23 cellular contexts compared by ENCODE assay signal in genomic region chr19:7461841-7462629, GRCh38. TPM values are rescaled to one million over a fixed set of nuclear protein-coding genes. Genes with fewer than 3 reads are reported as not detected.
A peak's percentile ranks its signal among the peaks of the same experiment; 100 is the strongest.
DNase-seq lines count a peak whose midpoint lies in the region; ATAC-seq, FAIRE-seq and TF ChIP-seq lines count a peak whose summit lies in the region.
"Had no signal": no experiment of that assay in that cellular context is flagged by ENCODE, and none has a peak within 500 bp of the region (broad histone marks: within the 10 kb centered on the region; RNA-seq: fewer than 3 reads in every experiment).

No MANE protein-coding gene starts in this region.

- no peaks in the 10 kb centered on the region for H3K79me2 ChIP-seq in astrocyte (ENCODE audit: insufficient read depth, low read length)
- peaks cover under 1% of the 10 kb centered on the region for H3K79me2 ChIP-seq in smooth muscle cell (ENCODE audit: low read depth)

- peaks cover under 1% of the 10 kb centered on the region for H3K4me1 Mint-ChIP-seq in activated naive CD8-positive, alpha-beta T cell (ENCODE audit: low read depth)
- no peaks in the 10 kb centered on the region for H3K4me1 Mint-ChIP-seq in activated naive CD8-positive, alpha-beta T cell treated with anti-CD3 and anti-CD28 coated beads for 36 hours
- no peaks in the 10 kb centered on the region for H3K4me1 Mint-ChIP-seq in astrocyte (ENCODE audit: low read depth, unreplicated experiment)
- no peaks in the 10 kb centered on the region for H3K4me1 Mint-ChIP-seq in activated CD4-positive, alpha-beta T cell treated with anti-CD3 and anti-CD28 coated beads, Interleukin-2, amount 10 ng/mL, durations not matched to agents 7 days and 5 days
- H3K4me1 Mint-ChIP-seq in natural killer cell: no peaks in the 10 kb centered on the region
- H3K4me1 Mint-ChIP-seq: IgD-negative memory B cell had no signal

- CTCF ChIA-PET in activated CD4-positive, alpha-beta T cell treated with anti-CD3 and anti-CD28 coated beads, Interleukin-2, amount 10 ng/mL, durations not matched to agents 7 days and 5 days (lab: Charles Lee): no interaction called here

- H3K4me3 ChIP-seq in astrocyte (ENCODE audit: insufficient read depth, low read depth, low read length) (no peak overlapping the region), smooth muscle cell (no peak overlapping the region)
- H3K4me3 ChIP-seq: GM23248, SJSA1, thoracic aorta had no signal

- POLR2A ChIA-PET in activated CD4-positive, alpha-beta T cell treated with anti-CD3 and anti-CD28 coated beads, Interleukin-2, amount 10 ng/mL, durations not matched to agents 7 days and 5 days (lab: Charles Lee): no interaction called here

- H3K27me3 ChIP-seq in astrocyte (ENCODE audit: insufficient read depth, low read length): no peaks in the 10 kb centered on the region
- H3K27me3 ChIP-seq in smooth muscle cell (ENCODE audit: low read depth): no peaks in the 10 kb centered on the region
- H3K27me3 ChIP-seq: SJSA1 had no signal

- peak; percentile 11 for ATAC-seq in left colon
- ATAC-seq in HG03439 (IDR thresholded peaks at IDR 0.05; ENCODE audit: unreplicated experiment): no peak
- ATAC-seq in natural killer cell: no peak
- ATAC-seq: activated CD4-positive, CD25-positive, alpha-beta regulatory T cell treated with anti-CD3 and anti-CD28 coated beads, Interleukin-2, amount 50 U/mL, for 24 hours; CD8-positive, alpha-beta T cell had no signal

- no peaks in the 10 kb centered on the region for H3F3A ChIP-seq in smooth muscle cell (ENCODE audit: low read depth)

- H3K27ac Mint-ChIP-seq in activated naive CD8-positive, alpha-beta T cell: peak overlapping the region; percentile 10
- no peak overlapping the region for H3K27ac Mint-ChIP-seq in activated naive CD8-positive, alpha-beta T cell treated with anti-CD3 and anti-CD28 coated beads for 36 hours
- H3K27ac Mint-ChIP-seq in astrocyte (ENCODE audit: unreplicated experiment): peak overlapping the region; percentile 53
- no peak overlapping the region for H3K27ac Mint-ChIP-seq in activated CD4-positive, alpha-beta T cell treated with anti-CD3 and anti-CD28 coated beads, Interleukin-2, amount 10 ng/mL, durations not matched to agents 7 days and 5 days
- no peak overlapping the region for H3K27ac Mint-ChIP-seq in natural killer cell
- H3K27ac Mint-ChIP-seq: activated CD4-positive, alpha-beta memory T cell treated with anti-CD3 and anti-CD28 coated beads for 36 hours; CD8-positive, alpha-beta T cell had no signal

- H2AFZ ChIP-seq in astrocyte (ENCODE audit: low read depth, low read length) (no peak overlapping the region), smooth muscle cell (ENCODE audit: low read depth) (no peak overlapping the region)
- H2AFZ ChIP-seq: GM23248 had no signal

- H3K27ac ChIP-seq in astrocyte (ENCODE audit: low read depth, low read length): no peak overlapping the region
- H3K27ac ChIP-seq in smooth muscle cell (ENCODE audit: low read depth): peak overlapping the region; percentile 80
- H3K27ac ChIP-seq: GM23248, SJSA1, thoracic aorta had no signal

- no peaks in the 10 kb centered on the region for H3K36me3 ChIP-seq in astrocyte (ENCODE audit: insufficient read depth, low read length)
- no peaks in the 10 kb centered on the region for H3K36me3 ChIP-seq in smooth muscle cell (ENCODE audit: low read depth)

- peaks cover 1% of the 10 kb centered on the region for H3K36me3 Mint-ChIP-seq in activated naive CD8-positive, alpha-beta T cell
- peaks cover 4% of the 10 kb centered on the region for H3K36me3 Mint-ChIP-seq in activated naive CD8-positive, alpha-beta T cell treated with anti-CD3 and anti-CD28 coated beads for 36 hours
- peaks cover 14% of the 10 kb centered on the region for H3K36me3 Mint-ChIP-seq in astrocyte (ENCODE audit: low read depth, unreplicated experiment)
- H3K36me3 Mint-ChIP-seq in activated CD4-positive, alpha-beta T cell treated with anti-CD3 and anti-CD28 coated beads, Interleukin-2, amount 10 ng/mL, durations not matched to agents 7 days and 5 days (ENCODE audit: low read depth): peaks cover 30% of the 10 kb centered on the region
- no peaks in the 10 kb centered on the region for H3K36me3 Mint-ChIP-seq in natural killer cell

- no peaks in the 10 kb centered on the region for H4K20me1 ChIP-seq in astrocyte (ENCODE audit: insufficient read depth, low read length)
- no peaks in the 10 kb centered on the region for H4K20me1 ChIP-seq in smooth muscle cell (ENCODE audit: low read depth)

- H3K9me3 ChIP-seq in astrocyte (ENCODE audit: insufficient read depth, low read depth, low read length) (no peaks in the 10 kb centered on the region), smooth muscle cell (replicated peaks; ENCODE audit: low read depth) (no peaks in the 10 kb centered on the region)
- H3K9me3 ChIP-seq: SJSA1, thoracic aorta had no signal

- no peaks in the 10 kb centered on the region for H3K27me3 Mint-ChIP-seq in activated naive CD8-positive, alpha-beta T cell
- no peaks in the 10 kb centered on the region for H3K27me3 Mint-ChIP-seq in activated naive CD8-positive, alpha-beta T cell treated with anti-CD3 and anti-CD28 coated beads for 36 hours
- H3K27me3 Mint-ChIP-seq in astrocyte (ENCODE audit: low read depth, unreplicated experiment) (no peaks in the 10 kb centered on the region), natural killer cell (ENCODE audit: low read depth in 2 of 2) (no peaks in the 10 kb centered on the region)
- no peaks in the 10 kb centered on the region for H3K27me3 Mint-ChIP-seq in activated CD4-positive, alpha-beta T cell treated with anti-CD3 and anti-CD28 coated beads, Interleukin-2, amount 10 ng/mL, durations not matched to agents 7 days and 5 days
- H3K27me3 Mint-ChIP-seq: activated CD4-positive, alpha-beta memory T cell treated with anti-CD3 and anti-CD28 coated beads for 36 hours; IgD-negative memory B cell had no signal

- no peak overlapping the region for H3K4me3 Mint-ChIP-seq in activated naive CD8-positive, alpha-beta T cell
- H3K4me3 Mint-ChIP-seq in activated naive CD8-positive, alpha-beta T cell treated with anti-CD3 and anti-CD28 coated beads for 36 hours: no peak overlapping the region
- H3K4me3 Mint-ChIP-seq in astrocyte (ENCODE audit: unreplicated experiment) (no peak overlapping the region), natural killer cell (no peak overlapping the region)
- no peak overlapping the region for H3K4me3 Mint-ChIP-seq in activated CD4-positive, alpha-beta T cell treated with anti-CD3 and anti-CD28 coated beads, Interleukin-2, amount 10 ng/mL, durations not matched to agents 7 days and 5 days
- H3K4me3 Mint-ChIP-seq: activated CD4-positive, alpha-beta memory T cell treated with anti-CD3 and anti-CD28 coated beads for 36 hours; CD8-positive, alpha-beta T cell had no signal

- no peak for FAIRE-seq in astrocyte (lab: Jason Lieb, UNC)
- FAIRE-seq: keratinocyte had no signal

- TF ChIP-seq CTCF in astrocyte (IDR thresholded peaks at IDR 0.05; ENCODE audit: insufficient read depth, low read depth, low read length): no peak
- no peak for TF ChIP-seq CTCF in smooth muscle cell (IDR thresholded peaks at IDR 0.05; ENCODE audit: borderline replicate concordance, insufficient read depth, poor library complexity, severe bottlenecking)
- no peak for TF ChIP-seq CTCF in natural killer cell (IDR thresholded peaks at IDR 0.05)

- no peaks in the 10 kb centered on the region for H3K9me3 Mint-ChIP-seq in activated naive CD8-positive, alpha-beta T cell (ENCODE audit: low read depth)
- H3K9me3 Mint-ChIP-seq in activated naive CD8-positive, alpha-beta T cell treated with anti-CD3 and anti-CD28 coated beads for 36 hours: no peaks in the 10 kb centered on the region
- peaks cover under 1% of the 10 kb centered on the region for H3K9me3 Mint-ChIP-seq in astrocyte (ENCODE audit: unreplicated experiment)
- no peaks in the 10 kb centered on the region for H3K9me3 Mint-ChIP-seq in activated CD4-positive, alpha-beta T cell treated with anti-CD3 and anti-CD28 coated beads, Interleukin-2, amount 10 ng/mL, durations not matched to agents 7 days and 5 days
- H3K9me3 Mint-ChIP-seq in natural killer cell: no peaks in the 10 kb centered on the region
- H3K9me3 Mint-ChIP-seq: activated CD4-positive, alpha-beta memory T cell treated with anti-CD3 and anti-CD28 coated beads for 36 hours; CD8-positive, alpha-beta T cell; IgD-negative memory B cell had no signal

- H3K9ac ChIP-seq in astrocyte (ENCODE audit: low read length): no peak overlapping the region
- H3K9ac ChIP-seq in smooth muscle cell (ENCODE audit: low read depth): no peak overlapping the region
- H3K9ac ChIP-seq: GM23248 had no signal

- H3K4me1 ChIP-seq in astrocyte (ENCODE audit: insufficient read depth, low read length): peaks cover 13% of the 10 kb centered on the region
- no peaks in the 10 kb centered on the region for H3K4me1 ChIP-seq in smooth muscle cell (ENCODE audit: low read depth)

- H3K4me2 ChIP-seq in astrocyte (ENCODE audit: low read length): no peak overlapping the region
- no peak overlapping the region for H3K4me2 ChIP-seq in smooth muscle cell

- intact Hi-C loops in left colon (cut with DNase I, micrococcal nuclease): no loop called here
- intact Hi-C loops in natural killer cell (cut with micrococcal nuclease): no loop called here

- WGBS in smooth muscle cell (ENCODE audit: low lambda C conversion rate): 97% methylated on average over 28 of the region's 28 CpGs

- DNase-seq in activated naive CD8-positive, alpha-beta T cell treated with anti-CD3 and anti-CD28 coated beads for 36 hours: no peak
- DNase-seq in astrocyte (ENCODE audit: low read depth): no peak
- DNase-seq in left colon: no peak
- no peak for DNase-seq in smooth muscle cell (lab: John Stamatoyannopoulos, UW; ENCODE audit: unreplicated experiment)
- no peak for DNase-seq in activated CD4-positive, alpha-beta T cell treated with anti-CD3 and anti-CD28 coated beads, Interleukin-2, amount 10 ng/mL, durations not matched to agents 7 days and 5 days
- no peak for DNase-seq in natural killer cell
- DNase-seq: 8988T; activated CD4-positive, alpha-beta memory T cell treated with anti-CD3 and anti-CD28 coated beads for 36 hours; activated effector memory CD4-positive, alpha-beta T cell treated with Interleukin-2 at 50 U/mL for 16 hours; CD8-positive, alpha-beta T cell; GM23248; NCI-H1105; NCI-H187 treated with DMSO at 0.1 percent for 48 hours; NCI-H2227 treated with DMSO at 0.1 percent for 48 hours; NCI-H69; stimulated activated naive CD4-positive, alpha-beta T cell treated with Interleukin-2 at 50 U/mL for 16 hours had no signal

RNA-seq across cellular contexts. Expression of gene PEX11G, which starts 26.8 kb away (rescaled TPM):
- total RNA-seq in activated naive CD8-positive, alpha-beta T cell treated with anti-CD3 and anti-CD28 coated beads for 36 hours: 1 to 10 TPM in 1 of 2 experiments, under 1 TPM in 1; 0.82 to 1.5 TPM
- 1.7 and 2.2 TPM in 2 replicates for total RNA-seq in astrocyte
- total RNA-seq in left colon: 10 to 100 TPM in 1 of 2 donors, 1 to 10 TPM in 1; 9.0 to 10.8 TPM
- 3.8 TPM in 1 of 2 replicates, not detected in the other for total RNA-seq in smooth muscle cell
- polyA plus RNA-seq in smooth muscle cell: 4.3 and 6.4 TPM in 2 replicates
- total RNA-seq in activated CD4-positive, alpha-beta T cell treated with anti-CD3 and anti-CD28 coated beads, Interleukin-2, amount 10 ng/mL, durations not matched to agents 7 days and 5 days: under 1 TPM; 0.46 to 0.67 TPM
- total RNA-seq in natural killer cell: 1 to 10 TPM in 1 of 3 donors, under 1 TPM in 1, not detected in 1; 0.33 to 1.5 TPM
- total RNA-seq: CD8-positive, alpha-beta T cell had no signal

RNA-seq across cellular contexts. Expression of gene ZNF358, which starts 53.9 kb away (rescaled TPM):
- total RNA-seq in activated naive CD8-positive, alpha-beta T cell treated with anti-CD3 and anti-CD28 coated beads for 36 hours: 1 to 10 TPM; 6.5 to 7.3 TPM
- 39.8 and 41.1 TPM in 2 replicates for total RNA-seq in astrocyte
- 10 to 100 TPM; 37.8 to 56.2 TPM for total RNA-seq in left colon
- total RNA-seq in smooth muscle cell: 47.9 and 67.2 TPM in 2 replicates
- 34.4 and 40.8 TPM in 2 replicates for polyA plus RNA-seq in smooth muscle cell
- 1 to 10 TPM; 6.5 to 6.7 TPM for total RNA-seq in activated CD4-positive, alpha-beta T cell treated with anti-CD3 and anti-CD28 coated beads, Interleukin-2, amount 10 ng/mL, durations not matched to agents 7 days and 5 days
- 10 to 100 TPM in 2 of 3 donors, 1 to 10 TPM in 1; 9.8 to 11.6 (median 10.9) TPM for total RNA-seq in natural killer cell

Comparison
In these comparisons a context has a peak if more than half of its experiments do, and no peak if none do; other contexts are left out.
1. H3K27ac Mint-ChIP-seq: peak in activated naive CD8-positive, alpha-beta T cell (single experiment) and astrocyte (single experiment); none in activated naive CD8-positive, alpha-beta T cell treated with anti-CD3 and anti-CD28 coated beads for 36 hours (single experiment), activated CD4-positive, alpha-beta T cell treated with anti-CD3 and anti-CD28 coated beads, Interleukin-2, amount 10 ng/mL, durations not matched to agents 7 days and 5 days (single experiment) and natural killer cell (0 of 2).